ENCODE assay signal across 11 cellular contexts in the genomic region with DNA sequence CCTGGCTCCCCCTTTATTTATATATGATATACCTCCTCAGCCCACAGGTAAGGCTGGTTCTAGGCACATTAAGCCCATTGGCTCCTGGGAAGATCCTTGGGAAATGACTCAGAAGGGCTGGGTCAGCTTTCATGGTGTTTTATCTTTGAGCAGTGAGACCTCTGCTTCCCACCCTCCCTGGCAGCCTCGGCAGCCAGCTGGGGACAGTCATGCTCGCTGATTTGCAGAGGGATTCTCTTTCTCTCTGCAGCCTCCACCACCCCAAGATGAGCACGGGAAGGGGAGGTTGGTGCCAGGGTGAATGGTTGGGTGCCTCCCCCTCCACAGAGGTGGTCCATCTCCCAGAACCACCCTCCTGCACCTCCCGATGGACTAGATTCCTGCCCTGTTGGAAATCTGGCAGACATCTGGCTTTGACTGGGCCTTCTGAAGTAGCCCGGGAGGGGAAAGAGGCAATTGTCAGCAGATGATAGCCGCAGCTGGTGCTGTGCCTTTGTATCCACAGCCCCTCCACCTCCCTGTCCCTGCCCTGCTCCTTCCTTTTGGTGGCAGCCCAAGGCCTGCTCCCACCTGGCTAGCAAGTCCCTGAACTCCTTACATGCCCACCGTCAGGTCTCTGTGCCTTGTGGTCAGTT. TPM values are rescaled to one million over a fixed set of nuclear protein-coding genes. Genes with fewer than 3 reads are reported as not detected.
DNase-seq lines count a peak whose midpoint lies in the region; ATAC-seq, FAIRE-seq and TF ChIP-seq lines count a peak whose summit lies in the region.
"Had no signal": no experiment of that assay in that cellular context is flagged by ENCODE, and none has a peak within 500 bp of the region (broad histone marks: within the 10 kb centered on the region; RNA-seq: fewer than 3 reads in every experiment).

No MANE protein-coding gene starts in this region.

- no peak overlapping the region for H3K4me3 Mint-ChIP-seq in CD14-positive monocyte
- H3K4me3 Mint-ChIP-seq: activated B cell treated with CpG ODN at 0.5 μM for 24 hours; activated naive CD8-positive, alpha-beta T cell treated with anti-CD3 and anti-CD28 coated beads, Interleukin-2, amount 10 ng/mL, durations not matched to agents 7 days and 5 days had no signal

- H3K27ac Mint-ChIP-seq in CD14-positive monocyte, result peak overlapping the region in 2 of 7 donors; percentile 64 to 66
- H3K27ac Mint-ChIP-seq: activated B cell treated with CpG ODN at 0.5 μM for 24 hours; activated naive CD8-positive, alpha-beta T cell treated with anti-CD3 and anti-CD28 coated beads, Interleukin-2, amount 10 ng/mL, durations not matched to agents 7 days and 5 days had no signal

- peak overlapping the region; percentile 70 for H3K27ac ChIP-seq in lower lobe of right lung

- ATAC-seq in lower lobe of right lung (no peak), HG03521 (IDR thresholded peaks at IDR 0.05; ENCODE audit: unreplicated experiment) (no peak), HG02642 (IDR thresholded peaks at IDR 0.05; ENCODE audit: poor library complexity, unreplicated experiment) (no peak)

- peaks cover 0 to 2% (median 0%) of the 10 kb centered on the region in 7 donors for H3K9me3 Mint-ChIP-seq in CD14-positive monocyte
- H3K9me3 Mint-ChIP-seq: activated B cell treated with CpG ODN at 0.5 μM for 24 hours; activated naive CD8-positive, alpha-beta T cell treated with anti-CD3 and anti-CD28 coated beads, Interleukin-2, amount 10 ng/mL, durations not matched to agents 7 days and 5 days had no signal

- DNase-seq in A172 (ENCODE audit: low spot score) (peak; percentile 94), MG63 (peak; percentile 75), bronchial epithelial cell (ENCODE audit: low read depth) (peak; percentile 89), lower lobe of right lung (no peak), CD14-positive monocyte (ENCODE audit: low spot score) (no peak), NCI-H82 (lab: John Stamatoyannopoulos, UW) (no peak)
- DNase-seq: activated B cell treated with CpG ODN at 0.5 μM for 24 hours; activated naive CD8-positive, alpha-beta T cell treated with anti-CD3 and anti-CD28 coated beads, Interleukin-2, amount 10 ng/mL, durations not matched to agents 7 days and 5 days; C1 segment of cervical spinal cord had no signal

- FAIRE-seq in bronchial epithelial cell (lab: Jason Lieb, UNC), result no peak

- no peak for TF ChIP-seq CTCF in bronchial epithelial cell (IDR thresholded peaks at IDR 0.05; ENCODE audit: insufficient read depth, low read length, severe bottlenecking)
- no peak for TF ChIP-seq CTCF in lower lobe of right lung (IDR thresholded peaks at IDR 0.05)
- no peak for TF ChIP-seq CTCF in CD14-positive monocyte (IDR thresholded peaks at IDR 0.05)

- H3K27me3 Mint-ChIP-seq in CD14-positive monocyte (ENCODE audit: low read depth in 3 of 3), result peaks cover 3 to 10% (median 5%) of the 10 kb centered on the region in 3 donors
- H3K27me3 Mint-ChIP-seq: activated B cell treated with CpG ODN at 0.5 μM for 24 hours had no signal

- intact Hi-C loops in lower lobe of right lung (cut with DNase I) (no loop called here), CD14-positive monocyte (cut with micrococcal nuclease) (no loop called here)

- H3K36me3 ChIP-seq in MG63 (no peaks in the 10 kb centered on the region), bronchial epithelial cell (ENCODE audit: control insufficient read depth, insufficient read depth, low read length) (no peaks in the 10 kb centered on the region), lower lobe of right lung (no peaks in the 10 kb centered on the region)

- no peaks in the 10 kb centered on the region for H3K9me3 ChIP-seq in MG63
- no peaks in the 10 kb centered on the region for H3K9me3 ChIP-seq in lower lobe of right lung

- H3K4me1 ChIP-seq in lower lobe of right lung, result peaks cover 53% of the 10 kb centered on the region

- H3K4me1 Mint-ChIP-seq in CD14-positive monocyte, result peaks cover 34% of the 10 kb centered on the region

- H3K27me3 ChIP-seq in MG63, result no peaks in the 10 kb centered on the region
- H3K27me3 ChIP-seq in bronchial epithelial cell (ENCODE audit: control insufficient read depth, insufficient read depth, low read length), result no peaks in the 10 kb centered on the region
- H3K27me3 ChIP-seq in lower lobe of right lung (ENCODE audit: low read depth), result no peaks in the 10 kb centered on the region

- peaks cover 0 to 3% of the 10 kb centered on the region in 2 donors for H3K36me3 Mint-ChIP-seq in CD14-positive monocyte
- H3K36me3 Mint-ChIP-seq: activated naive CD8-positive, alpha-beta T cell treated with anti-CD3 and anti-CD28 coated beads, Interleukin-2, amount 10 ng/mL, durations not matched to agents 7 days and 5 days had no signal

- no peak overlapping the region for H3K4me3 ChIP-seq in MG63
- H3K4me3 ChIP-seq in bronchial epithelial cell (ENCODE audit: low read depth, low read length), result no peak overlapping the region
- no peak overlapping the region for H3K4me3 ChIP-seq in lower lobe of right lung

RNA-seq across cellular contexts. Expression of a gene that starts 24.7 kb away (rescaled TPM):
- total RNA-seq in A172 (2014; rRNA removed; shearing (Covaris generic)), result 41.9 and 45.0 TPM in 2 replicates
- total RNA-seq in MG63 (2014; rRNA removed; shearing (Covaris generic); ENCODE audit: low replicate concordance), result 10.5 and 17.8 TPM in 2 replicates
- total RNA-seq in bronchial epithelial cell (47.7 and 65.3 TPM in 2 replicates), lower lobe of right lung (33.2 TPM)
- 10 to 100 TPM; 13.7 to 29.0 TPM for polyA plus RNA-seq in CD14-positive monocyte

Comparison
In these comparisons a context has a peak if more than half of its experiments do, and no peak if none do; other contexts are left out.
1. DNase-seq: peak in A172 (single experiment), MG63 (single experiment) and bronchial epithelial cell (single experiment); none in lower lobe of right lung (single experiment), CD14-positive monocyte (single experiment) and NCI-H82 (single experiment).